Comparison of ENCODE assay signal across 8 cellular contexts in the genomic region with DNA sequence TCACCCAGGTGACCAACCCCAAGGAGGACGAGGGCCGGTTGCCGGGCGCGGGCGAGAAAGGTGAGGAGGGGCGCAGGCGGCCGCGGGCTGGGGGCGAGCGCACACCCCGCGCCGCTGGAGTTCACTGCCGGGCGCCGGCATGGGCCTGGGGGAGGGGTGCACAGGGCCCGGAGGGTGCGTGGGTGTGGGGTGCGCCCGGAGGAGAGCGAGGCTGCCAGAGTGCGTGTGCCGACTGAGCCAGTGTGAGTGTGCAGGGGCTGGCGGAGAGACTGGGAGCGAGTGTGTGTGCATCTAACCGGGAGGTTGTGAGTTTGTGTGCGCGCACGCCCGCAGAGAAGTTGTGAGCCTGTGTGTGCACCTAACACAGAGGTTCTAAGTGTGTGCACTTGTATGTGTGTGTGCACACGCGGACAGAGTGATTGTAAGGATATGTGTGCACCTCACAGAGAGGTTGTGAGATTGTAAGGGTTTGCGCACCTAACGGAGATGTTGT. TPM values are rescaled to one million over a fixed set of nuclear protein-coding genes. Genes with fewer than 3 reads are reported as not detected.
DNase-seq lines count a peak whose midpoint lies in the region; ATAC-seq and TF ChIP-seq lines count a peak whose summit lies in the region.

No MANE protein-coding gene starts in this region.

- TF ChIP-seq CTCF in astrocyte of the spinal cord (IDR thresholded peaks at IDR 0.05; ENCODE audit: low read depth, low read length): no peak

- H3K4me3 ChIP-seq in astrocyte of the spinal cord (ENCODE audit: low read depth, low read length) (peak overlapping the region; percentile 62), iPS-20b (ENCODE audit: low read length) (peak overlapping the region; percentile 77), skeletal muscle satellite cell (ENCODE audit: low read length) (peak overlapping the region; percentile 94)

- H3K27ac ChIP-seq in iPS-20b (ENCODE audit: low read length): no peak overlapping the region

- peak overlapping the region; percentile 58; the same call in 1 of the 2 replicates for H3K9ac ChIP-seq in iPS-20b (ENCODE audit: low read depth, low read length)
- peak overlapping the region; percentile 77 for H3K9ac ChIP-seq in skeletal muscle satellite cell (ENCODE audit: low read depth, low read length)

- in situ Hi-C loops in astrocyte of the spinal cord (cut with HindIII; ENCODE audit: low sequenced_read_pairs): no loop called here

- H3K4me1 ChIP-seq in iPS-20b (ENCODE audit: insufficient read depth, low read length) (peaks cover 23% of the 10 kb centered on the region; the same call in 1 of the 2 replicates), skeletal muscle satellite cell (ENCODE audit: control insufficient read depth, insufficient read depth, low read length) (peaks cover 41% of the 10 kb centered on the region)

- ATAC-seq in HG03457 (IDR thresholded peaks at IDR 0.05; ENCODE audit: unreplicated experiment): no peak

- no peaks in the 10 kb centered on the region for H3K9me3 ChIP-seq in iPS-20b (ENCODE audit: insufficient read depth, low read depth, low read length)
- H3K9me3 ChIP-seq in skeletal muscle satellite cell (replicated peaks; ENCODE audit: low read length): no peaks in the 10 kb centered on the region

- H3K27me3 ChIP-seq in iPS-20b (ENCODE audit: insufficient read depth, low read length) (peaks cover 35% of the 10 kb centered on the region), skeletal muscle satellite cell (ENCODE audit: control insufficient read depth, insufficient read depth, low read length) (no peaks in the 10 kb centered on the region)

- H3K4me2 ChIP-seq in skeletal muscle satellite cell (ENCODE audit: low read length): peak overlapping the region; percentile 96

- DNase-seq in ELR (ENCODE audit: low read depth) (peak; percentile 45), RPMI7951 (ENCODE audit: low read depth) (peak; percentile 35), astrocyte of the spinal cord (ENCODE audit: low read depth, low spot score) (no peak), GM19240 (ENCODE audit: insufficient read length, low spot score) (no peak), NCI-H1092 treated with DMSO at 0.1 percent for 48 hours (lab: John Stamatoyannopoulos, UW) (no peak)

- H3K36me3 ChIP-seq in iPS-20b (ENCODE audit: insufficient read depth, low read depth, low read length) (no peaks in the 10 kb centered on the region), skeletal muscle satellite cell (ENCODE audit: insufficient read depth, low read length) (no peaks in the 10 kb centered on the region)

RNA-seq across cellular contexts. Expression of a gene that starts 0.6 kb away (rescaled TPM):
- total RNA-seq in RPMI7951 (2014; rRNA removed; shearing (Covaris generic)): 17.3 and 26.3 TPM in 2 replicates
- 17.5 and 19.9 TPM in 2 replicates for total RNA-seq in skeletal muscle satellite cell (2012; rRNA removed)

Comparison
In these comparisons a context has a peak if more than half of its experiments do, and no peak if none do; other contexts are left out.
1. DNase-seq: peak in ELR (single experiment) and RPMI7951 (single experiment); none in astrocyte of the spinal cord (single experiment), GM19240 (single experiment) and NCI-H1092 treated with DMSO at 0.1 percent for 48 hours (single experiment).
2. Peak in every context shown above with its lines, with median percentiles within 50 percentile points of each other: H3K4me3 ChIP-seq.